ENCODE assay signal across 11 cellular contexts in genomic region chr18:78980777-78981651, GRCh38. TPM values are rescaled to one million over a fixed set of nuclear protein-coding genes. Genes with fewer than 3 reads are reported as not detected.
DNase-seq lines count a peak whose midpoint lies in the region; ATAC-seq lines count a peak whose summit lies in the region.
"Had no signal": no experiment of that assay in that cellular context is flagged by ENCODE, and none has a peak within 500 bp of the region (broad histone marks: within the 10 kb centered on the region; RNA-seq: fewer than 3 reads in every experiment).

No MANE protein-coding gene starts in this region.

- H3K4me3 ChIP-seq in iPS-15b (ENCODE audit: low read depth, low read length): peak overlapping the region; percentile 59
- H3K4me3 ChIP-seq: lung, uterus had no signal

- POLR2A ChIA-PET in activated CD8-positive, alpha-beta T cell treated with anti-CD3 and anti-CD28 coated beads, Interleukin-2, amount 10 ng/mL, durations not matched to agents 7 days and 5 days (lab: Charles Lee): no interaction called here

- intact Hi-C loops in sciatic nerve (cut with DNase I): loop anchor here (10.0 kb wide), 1 partner anchor 906 kb away; no protein-coding TSS in a partner anchor

- peaks cover 30% of the 10 kb centered on the region for H3K27me3 ChIP-seq in iPS-15b (ENCODE audit: control insufficient read depth, insufficient read depth, low read length)

- no peaks in the 10 kb centered on the region for H3K36me3 ChIP-seq in iPS-15b (ENCODE audit: control insufficient read depth, insufficient read depth, low read length)
- H3K36me3 ChIP-seq: uterus had no signal

- H3K4me3 Mint-ChIP-seq in activated CD8-positive, alpha-beta T cell treated with anti-CD3 and anti-CD28 coated beads, Interleukin-2, amount 10 ng/mL, durations not matched to agents 7 days and 5 days: peak overlapping the region; percentile 47
- peak overlapping the region; percentile 50 to 54 for H3K4me3 Mint-ChIP-seq in stimulated activated naive B cell treated with anti-CD40 and anti-IgM and Interleukin-4, amounts not matched to agents 10 μg/mL and 1 μg/mL and 100 μg/mL, for 72 hours
- H3K4me3 Mint-ChIP-seq in activated T-helper 17 cell treated with anti-CD3 and anti-CD28 coated beads, Interleukin-2, amount 50 U/mL, for 72 hours: no peak overlapping the region

- no peak for ATAC-seq in activated CD8-positive, alpha-beta T cell treated with anti-CD3 and anti-CD28 coated beads, Interleukin-2, amount 10 ng/mL, durations not matched to agents 7 days and 5 days
- ATAC-seq in stimulated activated naive B cell treated with anti-CD40 and anti-IgM and Interleukin-4, amounts not matched to agents 10 μg/mL and 1 μg/mL and 100 μg/mL, for 72 hours (replicated peaks): no peak
- no peak for ATAC-seq in activated T-helper 17 cell treated with anti-CD3 and anti-CD28 coated beads, Interleukin-2, amount 50 U/mL, for 72 hours (replicated peaks)
- no peak for ATAC-seq in HG02678 (IDR thresholded peaks at IDR 0.05; ENCODE audit: unreplicated experiment)
- ATAC-seq in sciatic nerve: no peak

- H3K9ac ChIP-seq in iPS-15b (ENCODE audit: low read depth, low read length): peak overlapping the region; percentile 70

- DNase-seq in activated CD4-positive, alpha-beta T cell treated with anti-CD3 and anti-CD28 coated beads for 48 hours: peak; percentile 33
- no peak for DNase-seq in activated CD4-positive, alpha-beta T cell treated with anti-CD3 and anti-CD28 coated beads, Interleukin-2, amount 50 U/mL, for 4 hours
- DNase-seq in activated CD8-positive, alpha-beta T cell treated with anti-CD3 and anti-CD28 coated beads, Interleukin-2, amount 10 ng/mL, durations not matched to agents 7 days and 5 days: no peak
- no peak for DNase-seq in stimulated activated naive B cell treated with anti-CD40 and anti-IgM and Interleukin-4, amounts not matched to agents 10 μg/mL and 1 μg/mL and 100 μg/mL, for 72 hours
- no peak for DNase-seq in sciatic nerve (ENCODE audit: low spot score)
- DNase-seq: stimulated activated CD4-positive, alpha-beta T cell treated with anti-CD3 and anti-CD28 coated beads, Interleukin-4, amount 100 ng/mL, for 1 hour; uterus had no signal

- peaks cover 61% of the 10 kb centered on the region for H3K27me3 Mint-ChIP-seq in activated CD8-positive, alpha-beta T cell treated with anti-CD3 and anti-CD28 coated beads, Interleukin-2, amount 10 ng/mL, durations not matched to agents 7 days and 5 days (ENCODE audit: low read depth)
- peaks cover 53 to 60% of the 10 kb centered on the region in 2 donors for H3K27me3 Mint-ChIP-seq in stimulated activated naive B cell treated with anti-CD40 and anti-IgM and Interleukin-4, amounts not matched to agents 10 μg/mL and 1 μg/mL and 100 μg/mL, for 72 hours
- H3K27me3 Mint-ChIP-seq in activated T-helper 17 cell treated with anti-CD3 and anti-CD28 coated beads, Interleukin-2, amount 50 U/mL, for 72 hours: peaks cover 62% of the 10 kb centered on the region

- H3K9me3 ChIP-seq in iPS-15b (ENCODE audit: control insufficient read depth, insufficient read depth, low read length): no peaks in the 10 kb centered on the region
- H3K9me3 ChIP-seq: uterus had no signal

- CTCF ChIA-PET in activated CD8-positive, alpha-beta T cell treated with anti-CD3 and anti-CD28 coated beads, Interleukin-2, amount 10 ng/mL, durations not matched to agents 7 days and 5 days (lab: Charles Lee): no interaction called here

- H3K36me3 Mint-ChIP-seq in activated CD8-positive, alpha-beta T cell treated with anti-CD3 and anti-CD28 coated beads, Interleukin-2, amount 10 ng/mL, durations not matched to agents 7 days and 5 days (ENCODE audit: low read depth): peaks cover 10% of the 10 kb centered on the region
- H3K36me3 Mint-ChIP-seq in stimulated activated naive B cell treated with anti-CD40 and anti-IgM and Interleukin-4, amounts not matched to agents 10 μg/mL and 1 μg/mL and 100 μg/mL, for 72 hours: peaks cover 0 to 8% of the 10 kb centered on the region in 2 donors
- H3K36me3 Mint-ChIP-seq in activated T-helper 17 cell treated with anti-CD3 and anti-CD28 coated beads, Interleukin-2, amount 50 U/mL, for 72 hours (ENCODE audit: low read depth): peaks cover 15% of the 10 kb centered on the region

- peaks cover 8% of the 10 kb centered on the region for H3K4me1 Mint-ChIP-seq in activated CD8-positive, alpha-beta T cell treated with anti-CD3 and anti-CD28 coated beads, Interleukin-2, amount 10 ng/mL, durations not matched to agents 7 days and 5 days (ENCODE audit: low read depth)
- peaks cover 12 to 16% of the 10 kb centered on the region in 2 donors for H3K4me1 Mint-ChIP-seq in stimulated activated naive B cell treated with anti-CD40 and anti-IgM and Interleukin-4, amounts not matched to agents 10 μg/mL and 1 μg/mL and 100 μg/mL, for 72 hours
- peaks cover 6% of the 10 kb centered on the region for H3K4me1 Mint-ChIP-seq in activated T-helper 17 cell treated with anti-CD3 and anti-CD28 coated beads, Interleukin-2, amount 50 U/mL, for 72 hours

- peaks cover 28% of the 10 kb centered on the region for H3K4me1 ChIP-seq in iPS-15b (ENCODE audit: control insufficient read depth, insufficient read depth, low read length)

- peak overlapping the region; percentile 65 for H3K27ac Mint-ChIP-seq in activated CD8-positive, alpha-beta T cell treated with anti-CD3 and anti-CD28 coated beads, Interleukin-2, amount 10 ng/mL, durations not matched to agents 7 days and 5 days
- H3K27ac Mint-ChIP-seq in stimulated activated naive B cell treated with anti-CD40 and anti-IgM and Interleukin-4, amounts not matched to agents 10 μg/mL and 1 μg/mL and 100 μg/mL, for 72 hours: peak overlapping the region; percentile 32
- H3K27ac Mint-ChIP-seq in activated T-helper 17 cell treated with anti-CD3 and anti-CD28 coated beads, Interleukin-2, amount 50 U/mL, for 72 hours: no peak overlapping the region

- peaks cover 6% of the 10 kb centered on the region for H3K9me3 Mint-ChIP-seq in activated CD8-positive, alpha-beta T cell treated with anti-CD3 and anti-CD28 coated beads, Interleukin-2, amount 10 ng/mL, durations not matched to agents 7 days and 5 days (ENCODE audit: insufficient read depth)
- H3K9me3 Mint-ChIP-seq in stimulated activated naive B cell treated with anti-CD40 and anti-IgM and Interleukin-4, amounts not matched to agents 10 μg/mL and 1 μg/mL and 100 μg/mL, for 72 hours: no peaks in the 10 kb centered on the region
- no peaks in the 10 kb centered on the region for H3K9me3 Mint-ChIP-seq in activated T-helper 17 cell treated with anti-CD3 and anti-CD28 coated beads, Interleukin-2, amount 50 U/mL, for 72 hours

RNA-seq across cellular contexts. Expression of gene SALL3, which starts 1.4 kb away (rescaled TPM):
- total RNA-seq in activated CD8-positive, alpha-beta T cell treated with anti-CD3 and anti-CD28 coated beads, Interleukin-2, amount 10 ng/mL, durations not matched to agents 7 days and 5 days: not detected
- total RNA-seq in activated T-helper 17 cell treated with anti-CD3 and anti-CD28 coated beads, Interleukin-2, amount 50 U/mL, for 72 hours: not detected
- 0.09 TPM for total RNA-seq in sciatic nerve
